Comparison of ENCODE assay signal across 30 cellular contexts in the genomic region with DNA sequence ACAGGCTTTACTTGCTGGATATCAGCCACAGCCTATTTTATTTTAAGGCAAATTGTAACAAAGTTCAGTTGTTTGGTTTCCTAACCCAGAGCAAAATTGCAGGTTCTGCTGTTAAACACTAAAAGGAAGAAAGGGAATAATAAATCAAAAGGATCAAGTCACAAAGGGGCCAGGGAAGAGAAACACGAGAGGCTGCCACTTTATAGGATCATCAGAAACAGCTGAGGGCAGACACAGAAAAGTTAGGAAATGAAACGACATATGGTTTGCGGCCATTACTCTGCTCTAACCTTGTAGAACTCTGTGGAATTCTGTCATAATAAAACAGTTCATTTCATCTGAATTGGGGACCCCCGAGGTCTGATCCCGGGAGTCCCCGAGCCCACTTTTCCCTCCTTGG.
"Had no signal": no experiment of that assay in that cellular context is flagged by ENCODE, and none has a peak within 500 bp of the region (broad histone marks: within the 10 kb centered on the region; RNA-seq: fewer than 3 reads in every experiment).

No MANE protein-coding gene starts in this region.

- H3K9me3 ChIP-seq: colonic mucosa, esophagus muscularis mucosa, gastroesophageal sphincter, heart left ventricle, mucosa of descending colon, ovary, psoas muscle, sigmoid colon, spleen, suprapubic skin, transverse colon, vagina had no signal

- ATAC-seq: foreskin keratinocyte; gastroesophageal sphincter; heart left ventricle; left lobe of liver; mucosa of descending colon; naive thymus-derived CD4-positive, alpha-beta T cell; psoas muscle; right cardiac atrium; stimulated activated naive CD8-positive, alpha-beta T cell treated with anti-CD3 and anti-CD28 coated beads, Interleukin-15, amount 100 ng/mL, for 72 hours had no signal

- DNase-seq: effector memory CD4-positive, alpha-beta T cell; foreskin keratinocyte; heart left ventricle; hippocampal formation; immature natural killer cell; kidney glomerular epithelial cell; mucosa of descending colon; naive thymus-derived CD4-positive, alpha-beta T cell; occipital lobe; ovary; posterior cingulate gyrus; psoas muscle; right cardiac atrium; sigmoid colon; spleen; stimulated activated CD4-positive, alpha-beta T cell treated with anti-CD3 and anti-CD28 coated beads, Interleukin-15, amount 100 ng/mL, for 24 hours; stimulated activated CD4-positive, alpha-beta T cell treated with anti-CD3 and anti-CD28 coated beads, Interleukin-2, amount 100 ng/mL, for 48 hours; stimulated activated naive CD4-positive, alpha-beta T cell; stimulated activated naive CD8-positive, alpha-beta T cell treated with anti-CD3 and anti-CD28 coated beads, Interleukin-15, amount 100 ng/mL, for 72 hours; transverse colon had no signal

- H3K27ac ChIP-seq: colonic mucosa, esophagus muscularis mucosa, foreskin keratinocyte, gastroesophageal sphincter, heart left ventricle, ovary, psoas muscle, sigmoid colon, spleen, suprapubic skin, vagina had no signal

- H3K27me3 ChIP-seq: colonic mucosa, foreskin keratinocyte, gastroesophageal sphincter, heart left ventricle, ovary, sigmoid colon, suprapubic skin, transverse colon, vagina had no signal

- H3K27ac Mint-ChIP-seq: dendritic cell treated with granulocyte-macrophage colony-stimulating factor and Interleukin-4, amounts not matched to agents 40 ng/mL and 50 ng/mL, for 4 days; immature natural killer cell; memory B cell; stimulated activated naive CD8-positive, alpha-beta T cell treated with anti-CD3 and anti-CD28 coated beads, Interleukin-15, amount 100 ng/mL, for 72 hours had no signal

- H3K4me1 ChIP-seq: colonic mucosa, esophagus muscularis mucosa, foreskin keratinocyte, gastroesophageal sphincter, psoas muscle, sigmoid colon, suprapubic skin had no signal

- H3K9me3 Mint-ChIP-seq: dendritic cell treated with granulocyte-macrophage colony-stimulating factor and Interleukin-4, amounts not matched to agents 40 ng/mL and 50 ng/mL, for 4 days; immature natural killer cell; memory B cell; stimulated activated naive CD8-positive, alpha-beta T cell treated with anti-CD3 and anti-CD28 coated beads, Interleukin-15, amount 100 ng/mL, for 72 hours had no signal

- H3K4me3 ChIP-seq: colonic mucosa, esophagus muscularis mucosa, gastroesophageal sphincter, heart left ventricle, lung, mucosa of descending colon, ovary, psoas muscle, sigmoid colon, spleen, suprapubic skin, transverse colon, vagina had no signal

- H3K4me3 Mint-ChIP-seq: dendritic cell treated with granulocyte-macrophage colony-stimulating factor and Interleukin-4, amounts not matched to agents 40 ng/mL and 50 ng/mL, for 4 days; immature natural killer cell; memory B cell; naive thymus-derived CD4-positive, alpha-beta T cell; stimulated activated naive CD8-positive, alpha-beta T cell treated with anti-CD3 and anti-CD28 coated beads, Interleukin-15, amount 100 ng/mL, for 72 hours had no signal

- H3K36me3 ChIP-seq: colonic mucosa, esophagus muscularis mucosa, gastroesophageal sphincter, heart left ventricle, ovary, sigmoid colon, spleen, suprapubic skin, transverse colon, vagina had no signal

- H3K36me3 Mint-ChIP-seq: immature natural killer cell; memory B cell; naive thymus-derived CD4-positive, alpha-beta T cell had no signal

- H3K4me1 Mint-ChIP-seq: memory B cell; stimulated activated naive CD8-positive, alpha-beta T cell treated with anti-CD3 and anti-CD28 coated beads, Interleukin-15, amount 100 ng/mL, for 72 hours had no signal

- FAIRE-seq: endothelial cell of umbilical vein had no signal
